Comparison of ENCODE assay signal across 8 cellular contexts in genomic region chr1:47225430-47226100, GRCh38. TPM values are rescaled to one million over a fixed set of nuclear protein-coding genes. Genes with fewer than 3 reads are reported as not detected.
DNase-seq lines count a peak whose midpoint lies in the region; ATAC-seq and TF ChIP-seq lines count a peak whose summit lies in the region.

No MANE protein-coding gene starts in this region.

- H3K9me2 ChIP-seq in hepatocyte (replicated peaks; ENCODE audit: insufficient read depth), result no peaks in the 10 kb centered on the region

- TF ChIP-seq CTCF in hepatocyte (IDR thresholded peaks at IDR 0.05; ENCODE audit: poor library complexity), result no peak
- TF ChIP-seq CTCF in gastrocnemius medialis (IDR thresholded peaks at IDR 0.05 in 4 of 5, conservative IDR thresholded peaks at IDR 0.05 in 1 of 5), result no peak

- H3K27me3 Mint-ChIP-seq in T-helper 17 cell, result peaks cover 50% of the 10 kb centered on the region

- H3K4me3 ChIP-seq in HUES6 (ENCODE audit: low read depth, low read length), result peak overlapping the region; percentile 48
- no peak overlapping the region for H3K4me3 ChIP-seq in hepatocyte
- H3K4me3 ChIP-seq in gastrocnemius medialis, result peak overlapping the region in 3 of 4 donors; percentile 20 to 42 (median 41)

- no peak for TF ChIP-seq POLR2A in gastrocnemius medialis (IDR thresholded peaks at IDR 0.05)

- no peak overlapping the region for H3K27ac Mint-ChIP-seq in T-helper 17 cell

- H3K27me3 ChIP-seq in HUES6 (ENCODE audit: control insufficient read depth, insufficient read depth, low read length), result peaks cover 100% of the 10 kb centered on the region
- peaks cover 96% of the 10 kb centered on the region for H3K27me3 ChIP-seq in hepatocyte
- H3K27me3 ChIP-seq in gastrocnemius medialis, result peaks cover 74 to 80% (median 78%) of the 10 kb centered on the region in 3 donors

- peaks cover 9% of the 10 kb centered on the region for H3K4me1 Mint-ChIP-seq in T-helper 17 cell

- H2AFZ ChIP-seq in hepatocyte, result peak overlapping the region; percentile 35

- H3K4me1 ChIP-seq in HUES6 (ENCODE audit: control insufficient read depth, insufficient read depth, low read length) (peaks cover 38% of the 10 kb centered on the region), hepatocyte (ENCODE audit: insufficient read depth) (peaks cover 9% of the 10 kb centered on the region), gastrocnemius medialis (peaks cover 2 to 14% of the 10 kb centered on the region in 2 donors)

- DNase-seq in T-helper 17 cell (no peak), hepatocyte (ENCODE audit: low spot score) (peak; percentile 30), gastrocnemius medialis (no peak), NCI-H510A (lab: John Stamatoyannopoulos, UW) (no peak), SIG-M5 (lab: John Stamatoyannopoulos, UW) (no peak), putamen (ENCODE audit: low spot score) (no peak), SKM-1 treated with dmso at 0.1 percent for 144 hours (lab: John Stamatoyannopoulos, UW; ENCODE audit: unreplicated experiment) (no peak)

- no peaks in the 10 kb centered on the region for H3K79me2 ChIP-seq in hepatocyte

- H3K9me3 ChIP-seq in HUES6 (ENCODE audit: control insufficient read depth, insufficient read depth, low read depth, low read length), result no peaks in the 10 kb centered on the region
- no peaks in the 10 kb centered on the region for H3K9me3 ChIP-seq in T-helper 17 cell (ENCODE audit: control insufficient read depth, low read length, poor library complexity, severe bottlenecking)
- H3K9me3 ChIP-seq in hepatocyte (ENCODE audit: low read depth), result no peaks in the 10 kb centered on the region
- H3K9me3 ChIP-seq in gastrocnemius medialis, result no peaks in the 10 kb centered on the region

- H3K4me3 Mint-ChIP-seq in T-helper 17 cell, result peak overlapping the region; percentile 82

- H4K20me1 ChIP-seq in hepatocyte (ENCODE audit: insufficient read depth, poor library complexity, severe bottlenecking), result no peaks in the 10 kb centered on the region

- no peaks in the 10 kb centered on the region for H3K36me3 ChIP-seq in HUES6 (ENCODE audit: control insufficient read depth, insufficient read depth, low read length)
- no peaks in the 10 kb centered on the region for H3K36me3 ChIP-seq in hepatocyte (replicated peaks; ENCODE audit: insufficient read depth, low read depth)
- H3K36me3 ChIP-seq in gastrocnemius medialis, result no peaks in the 10 kb centered on the region

- H3K4me2 ChIP-seq in hepatocyte, result peak overlapping the region; percentile 83

- 1% methylated on average over 31 of the region's 79 CpGs for WGBS in hepatocyte (ENCODE audit: low lambda C conversion rate, missing lambda C conversion rate)

- in situ Hi-C loops in gastrocnemius medialis (cut with MboI; ENCODE audit: low sequenced_read_pairs in 4 of 4), result no loop called here

- H3K27ac ChIP-seq in HUES6 (ENCODE audit: low read depth, low read length), result no peak overlapping the region
- H3K27ac ChIP-seq in hepatocyte, result no peak overlapping the region
- H3K27ac ChIP-seq in gastrocnemius medialis, result peak overlapping the region in 2 of 4 donors; percentile 32 to 36

- intact Hi-C loops in gastrocnemius medialis (cut with DNase I; ENCODE audit: low total_unique reads), result no loop called here

- ATAC-seq in T-helper 17 cell (no peak), gastrocnemius medialis (no peak)

- peaks cover 6% of the 10 kb centered on the region for H3K36me3 Mint-ChIP-seq in T-helper 17 cell (ENCODE audit: low read depth)

- no peak overlapping the region for H3K9ac ChIP-seq in HUES6 (ENCODE audit: low read length)

RNA-seq across cellular contexts. Expression of gene TAL1, which starts 6.5 kb away (rescaled TPM):
- 10 to 100 TPM in 1 of 2 donors, 1 to 10 TPM in 1; 1.3 to 44.2 TPM for total RNA-seq in T-helper 17 cell
- 0.08 and 0.13 TPM in 2 replicates for total RNA-seq in hepatocyte
- 0.68 TPM in 1 of 2 replicates, not detected in the other for polyA plus RNA-seq in hepatocyte
- total RNA-seq in gastrocnemius medialis, result 1 to 10 TPM in 1 of 4 donors, under 1 TPM in 3; 0.59 to 1.6 (median 0.70) TPM

RNA-seq across cellular contexts. Expression of gene PDZK1IP1, which starts 35.7 kb away (rescaled TPM):
- total RNA-seq in T-helper 17 cell (10 to 100 TPM in 1 of 2 donors, not detected in 1; 30.6 TPM), hepatocyte (0.37 TPM in 1 of 2 replicates, not detected in the other), gastrocnemius medialis (10 to 100 TPM in 1 of 4 donors, 1 to 10 TPM in 2, not detected in 1; 1.8 to 10.9 (median 3.9) TPM)
- polyA plus RNA-seq in hepatocyte, result 0.71 TPM in 1 of 2 replicates, not detected in the other
